ENCODE assay signal across 19 cellular contexts in genomic region chr6:26000366-26000886, GRCh38. TPM values are rescaled to one million over a fixed set of nuclear protein-coding genes. Genes with fewer than 3 reads are reported as not detected.
A peak's percentile ranks its signal among the peaks of the same experiment; 100 is the strongest.
DNase-seq lines count a peak whose midpoint lies in the region; ATAC-seq and TF ChIP-seq lines count a peak whose summit lies in the region.
"Had no signal": no experiment of that assay in that cellular context is flagged by ENCODE, and none has a peak within 500 bp of the region (broad histone marks: within the 10 kb centered on the region; RNA-seq: fewer than 3 reads in every experiment).

No MANE protein-coding gene starts in this region.

- no TSS peak for BruUV-seq in PC-3 (replicated peaks; lab: Mats Ljungman, UMichigan)

- H3K4me2 ChIP-seq in PC-3 (ENCODE audit: low read length), result no peak overlapping the region
- H3K4me2 ChIP-seq: A549, BLaER1 had no signal

- intact Hi-C loops in PC-3 (cut with micrococcal nuclease), result no loop called here

- no peaks in the 10 kb centered on the region for H4K20me1 ChIP-seq in PC-3 (ENCODE audit: low read length)
- H4K20me1 ChIP-seq: BLaER1 had no signal

- H3K9me3 ChIP-seq in HEK293 (ENCODE audit: control insufficient read depth, insufficient read depth, low read depth, low read length) (no peaks in the 10 kb centered on the region), PC-3 (ENCODE audit: low read length) (no peaks in the 10 kb centered on the region), iPS-18c (ENCODE audit: control insufficient read depth, insufficient read depth, low read length) (no peaks in the 10 kb centered on the region)
- H3K9me3 ChIP-seq: A549, BLaER1, HAP-1 had no signal

- H3K4me1 ChIP-seq in HEK293 (ENCODE audit: control insufficient read depth, insufficient read depth, low read length) (no peaks in the 10 kb centered on the region), PC-3 (ENCODE audit: insufficient read depth, low read length) (peaks cover 8% of the 10 kb centered on the region; the same call in 1 of the 2 replicates)
- H3K4me1 ChIP-seq: A549 had no signal

- no peaks in the 10 kb centered on the region for H3K79me2 ChIP-seq in PC-3 (ENCODE audit: low read length)

- H3K36me3 ChIP-seq in HEK293 (ENCODE audit: control insufficient read depth in 2 of 2, insufficient read depth in 1 of 2, low read length in 2 of 2), result peaks cover 5 to 13% of the 10 kb centered on the region in 2 experiments; a peak in 2 of 3 replicates
- H3K36me3 ChIP-seq in PC-3 (ENCODE audit: low read depth, low read length), result no peaks in the 10 kb centered on the region
- H3K36me3 ChIP-seq: HAP-1 had no signal

- H2AFZ ChIP-seq in PC-3 (ENCODE audit: low read length), result no peak overlapping the region

- H3K4me3 ChIP-seq in HEK293 (ENCODE audit: low read depth, low read length) (no peak overlapping the region), PC-3 (ENCODE audit: low read length) (no peak overlapping the region), iPS-18c (ENCODE audit: insufficient read depth, low read depth, low read length) (peak overlapping the region; percentile 20; the same call in 1 of the 2 replicates)
- H3K4me3 ChIP-seq: A549, BLaER1, HAP-1 had no signal

- no peak overlapping the region for H3K27ac ChIP-seq in HEK293 (ENCODE audit: extremely low read depth, low read depth, low read length)
- H3K27ac ChIP-seq in PC-3 (ENCODE audit: low read length), result no peak overlapping the region
- H3K27ac ChIP-seq: A549, BLaER1 had no signal

- TF ChIP-seq CTCF in HEK293 (tag by site-specific recombination; IDR thresholded peaks at IDR 0.05), result no peak
- no peak for TF ChIP-seq CTCF in PC-3 (conservative IDR thresholded peaks at IDR 0.05; ENCODE audit: low read depth, low read length)

- H3K9me2 ChIP-seq in PC-3 (replicated peaks; ENCODE audit: low read length), result no peaks in the 10 kb centered on the region

- POLR2A ChIA-PET in HEK293 (lab: Yijun Ruan, JAX), result interaction anchor here (2.1 to 4.9 kb wide), 2 partner anchors 8 to 21 kb away, joined by 6 to 22 read pairs; a partner anchor contains a TSS
- POLR2A ChIA-PET in PC-3 (lab: Charles Lee; ENCODE audit: unreplicated experiment), result interaction anchor here (0.6 kb wide), 1 partner anchor 547 kb away, joined by 5 read pairs; no protein-coding TSS in a partner anchor

- no peak for DNase-seq in PC-3
- DNase-seq in T-helper 9 cell, result no peak
- no peak for DNase-seq in NCI-H1694 treated with DMSO at 0.1 percent for 48 hours (lab: John Stamatoyannopoulos, UW)
- DNase-seq: AML-193; Calu3; CD8-positive, alpha-beta T cell; DMS79 treated with DMSO at 0.1 percent for 48 hours; GF-D8; GOT3; IMR-90; Karpas-422; KBM-7 had no signal

- no peaks in the 10 kb centered on the region for H3F3A ChIP-seq in PC-3 (ENCODE audit: low read length, unreplicated experiment)

- ATAC-seq in PC-3 (peak; percentile 71), GM18520 (IDR thresholded peaks at IDR 0.05; ENCODE audit: unreplicated experiment) (no peak), GM18498 (IDR thresholded peaks at IDR 0.05; ENCODE audit: unreplicated experiment) (no peak)
- ATAC-seq: A549; CD8-positive, alpha-beta T cell had no signal

- no peak overlapping the region for H3K9ac ChIP-seq in PC-3 (ENCODE audit: low read length)
- H3K9ac ChIP-seq: BLaER1 had no signal

- H3K27me3 ChIP-seq in PC-3 (ENCODE audit: low read length), result no peaks in the 10 kb centered on the region
- H3K27me3 ChIP-seq: BLaER1 had no signal

- CTCF ChIA-PET in HEK293 (lab: Yijun Ruan, JAX), result interaction anchor here (0.5 to 8.3 kb wide), 4 partner anchors 7 to 212 kb away, joined by 3 to 198 read pairs (median 54); a partner anchor contains a TSS
- CTCF ChIA-PET in PC-3 (lab: Charles Lee), result no interaction called here

TF ChIP-seq in HEK293, 187 proteins besides CTCF, POLR2A, EP300 and RAD21:
- TF ChIP-seq ZSCAN23 (tag by site-specific recombination; IDR thresholded peaks at IDR 0.05) (no peak), ZNF10 (tag by site-specific recombination; IDR thresholded peaks at IDR 0.05) (peak; percentile 88), ZNF600 (tag by site-specific recombination; IDR thresholded peaks at IDR 0.05) (no peak), ZNF544 (tag by site-specific recombination; IDR thresholded peaks at IDR 0.05) (no peak)
- TF ChIP-seq, protein P1, sequence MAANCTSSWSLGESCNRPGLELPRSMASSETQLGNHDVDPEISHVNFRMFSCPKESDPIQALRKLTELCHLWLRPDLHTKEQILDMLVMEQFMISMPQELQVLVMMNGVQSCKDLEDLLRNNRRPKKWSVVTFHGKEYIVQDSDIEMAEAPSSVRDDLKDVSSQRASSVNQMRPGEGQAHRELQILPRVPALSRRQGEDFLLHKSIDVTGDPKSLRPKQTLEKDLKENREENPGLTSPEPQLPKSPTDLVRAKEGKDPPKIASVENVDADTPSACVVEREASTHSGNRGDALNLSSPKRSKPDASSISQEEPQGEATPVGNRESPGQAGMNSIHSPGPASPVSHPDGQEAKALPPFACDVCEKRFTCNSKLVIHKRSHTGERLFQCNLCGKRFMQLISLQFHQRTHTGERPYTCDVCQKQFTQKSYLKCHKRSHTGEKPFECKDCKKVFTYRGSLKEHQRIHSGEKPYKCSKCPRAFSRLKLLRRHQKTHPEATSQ (tag by site-specific recombination; IDR thresholded peaks at IDR 0.05), result no peak

RNA-seq across cellular contexts. Expression of gene TRIM38, which starts 37.8 kb away (rescaled TPM):
- total RNA-seq in PC-3 (2014; rRNA removed), result 5.6 and 6.4 TPM in 2 replicates
